Comparison of ENCODE assay signal across 33 cellular contexts in the genomic region with DNA sequence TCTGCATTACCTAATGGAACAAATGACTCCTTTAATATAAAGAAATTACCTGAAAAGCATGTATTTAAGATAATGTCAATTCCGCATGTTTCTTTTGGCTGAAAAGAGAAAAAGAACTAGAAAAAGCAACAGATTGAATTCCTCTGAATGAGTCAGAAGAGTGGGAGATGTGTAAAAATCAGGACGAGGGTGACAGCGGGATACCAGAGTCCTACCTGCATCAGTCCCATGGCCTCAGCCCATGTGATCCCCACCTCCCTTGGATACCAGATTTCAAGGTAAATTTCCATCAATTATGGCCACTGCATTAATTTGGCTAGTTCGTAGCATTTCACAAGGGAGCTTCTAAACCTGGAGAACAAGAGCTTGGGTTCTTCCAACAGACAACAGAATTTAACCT. TPM values are rescaled to one million over a fixed set of nuclear protein-coding genes. Genes with fewer than 3 reads are reported as not detected.
"Had no signal": no experiment of that assay in that cellular context is flagged by ENCODE, and none has a peak within 500 bp of the region (broad histone marks: within the 10 kb centered on the region; RNA-seq: fewer than 3 reads in every experiment).

No MANE protein-coding gene starts in this region.

- H3K4me1 ChIP-seq: adrenal gland, body of pancreas, colonic mucosa, foreskin keratinocyte, gastrocnemius medialis, heart left ventricle had no signal

- H3K36me3 ChIP-seq: adrenal gland, colonic mucosa, esophagus muscularis mucosa, gastrocnemius medialis, heart left ventricle, WERI-Rb-1 had no signal

- ATAC-seq: activated CD4-positive, CD25-positive, alpha-beta regulatory T cell treated with anti-CD3 and anti-CD28 coated beads, Interleukin-2, amount 50 U/mL, for 24 hours; activated CD8-positive, alpha-beta memory T cell treated with anti-CD3 and anti-CD28 coated beads, Interleukin-2, amount 10 ng/mL, durations not matched to agents 7 days and 5 days; activated CD8-positive, alpha-beta T cell treated with anti-CD3 and anti-CD28 coated beads, Interleukin-2, amount 10 ng/mL, durations not matched to agents 7 days and 5 days; activated naive CD8-positive, alpha-beta T cell treated with anti-CD3 and anti-CD28 coated beads, Interleukin-2, amount 50 U/mL, for 24 hours; body of pancreas; foreskin keratinocyte; gastrocnemius medialis; heart left ventricle; T-helper 17 cell had no signal

- H3K27ac ChIP-seq: adrenal gland, body of pancreas, colonic mucosa, dorsolateral prefrontal cortex, esophagus muscularis mucosa, foreskin keratinocyte, gastrocnemius medialis, heart left ventricle, WERI-Rb-1 had no signal

- DNase-seq: activated B cell treated with CpG ODN at 0.5 μM for 24 hours; activated CD4-positive, alpha-beta memory T cell treated with anti-CD3 and anti-CD28 coated beads for 36 hours; activated CD4-positive, alpha-beta T cell treated with anti-CD3 and anti-CD28 coated beads for 48 hours; activated CD8-positive, alpha-beta memory T cell treated with anti-CD3 and anti-CD28 coated beads, Interleukin-2, amount 10 ng/mL, durations not matched to agents 7 days and 5 days; activated CD8-positive, alpha-beta memory T cell treated with anti-CD3 and anti-CD28 coated beads, Interleukin-2, amount 50 U/mL, for 4 hours; activated CD8-positive, alpha-beta T cell treated with anti-CD3 and anti-CD28 coated beads, Interleukin-2, amount 10 ng/mL, durations not matched to agents 7 days and 5 days; activated effector memory CD4-positive, alpha-beta T cell treated with anti-CD3 and anti-CD28 coated beads, Interleukin-2, amount 50 U/mL, for 16 hours; activated naive CD4-positive, alpha-beta T cell treated with anti-CD3 and anti-CD28 coated beads for 36 hours; activated naive CD8-positive, alpha-beta T cell treated with anti-CD3 and anti-CD28 coated beads for 36 hours; activated naive CD8-positive, alpha-beta T cell treated with anti-CD3 and anti-CD28 coated beads, Interleukin-2, amount 50 U/mL, for 24 hours; activated T-cell treated with anti-CD3 and anti-CD28 coated beads, Interleukin-2, amount 50 U/mL, for 1 hour; activated T-cell treated with anti-CD3 and anti-CD28 coated beads, Interleukin-2, amount 50 U/mL, for 48 hours; adrenal gland; aorta; body of pancreas; caudate nucleus; cerebellar nuclear complex; colonic mucosa; dorsolateral prefrontal cortex; effector memory CD4-positive, alpha-beta T cell; endodermal cell; erythroblast; foreskin keratinocyte; gastrocnemius medialis; glutamatergic neuron; heart left ventricle; T-helper 1 cell; T-helper 17 cell; T1000; WERI-Rb-1 had no signal

- H3K9me3 ChIP-seq: adrenal gland, body of pancreas, colonic mucosa, esophagus muscularis mucosa, gastrocnemius medialis had no signal

- H3K4me3 ChIP-seq: adrenal gland, body of pancreas, colonic mucosa, dorsolateral prefrontal cortex, esophagus muscularis mucosa, gastrocnemius medialis, heart left ventricle had no signal

- H3K27me3 ChIP-seq: adrenal gland, body of pancreas, colonic mucosa, dorsolateral prefrontal cortex, esophagus muscularis mucosa had no signal

RNA-seq across cellular contexts. Expression of a gene that starts 10.0 kb away (rescaled TPM):
- total RNA-seq: activated CD4-positive, alpha-beta memory T cell treated with anti-CD3 and anti-CD28 coated beads for 36 hours; activated CD8-positive, alpha-beta T cell treated with anti-CD3 and anti-CD28 coated beads, Interleukin-2, amount 10 ng/mL, durations not matched to agents 7 days and 5 days; activated naive CD4-positive, alpha-beta T cell treated with anti-CD3 and anti-CD28 coated beads for 36 hours; activated naive CD8-positive, alpha-beta T cell treated with anti-CD3 and anti-CD28 coated beads for 36 hours; activated T-helper 2 cell treated with anti-CD3 and anti-CD28 coated beads, Interferon-gamma antibody, Interleukin-2, Interleukin-4, amounts not matched to agents 10 μg/mL and 5 μg/mL and 100 μg/mL, durations not matched to agents 14 hours and 24 hours and 36 hours; T-helper 17 cell had no signal
